Comparison of ENCODE assay signal across 9 cellular contexts in the genomic region with DNA sequence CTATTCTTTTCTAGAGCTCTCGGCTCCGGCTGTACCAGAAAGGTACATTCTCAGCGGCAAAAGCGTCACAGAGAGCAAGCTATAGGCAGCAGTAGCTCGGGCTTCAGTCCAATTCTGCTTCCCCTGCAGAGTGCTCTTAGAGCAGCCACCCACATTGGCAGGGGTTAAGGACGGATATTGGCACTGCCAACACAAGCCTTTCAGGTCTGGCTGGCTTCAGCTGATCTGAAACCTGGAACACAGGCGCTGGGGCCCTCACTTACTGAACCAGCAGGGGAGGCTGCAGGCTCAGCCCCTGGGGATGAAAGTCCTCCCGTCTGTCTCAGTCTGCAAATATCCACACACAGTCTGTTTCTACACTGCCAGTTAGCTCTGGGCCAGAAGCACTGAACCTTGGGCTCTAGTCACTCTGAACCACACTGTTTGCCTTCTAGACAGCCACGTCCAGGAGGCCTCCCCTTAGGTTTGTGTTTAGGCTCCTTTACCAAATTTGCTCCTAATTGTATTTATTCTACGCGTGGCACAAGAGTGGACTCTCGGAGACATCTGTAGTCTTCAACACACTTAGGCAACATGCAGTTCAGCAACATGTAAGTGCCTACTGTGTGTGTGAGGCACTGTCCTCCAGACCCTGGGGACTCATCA. TPM values are rescaled to one million over a fixed set of nuclear protein-coding genes. Genes with fewer than 3 reads are reported as not detected.
DNase-seq lines count a peak whose midpoint lies in the region; ATAC-seq, FAIRE-seq and TF ChIP-seq lines count a peak whose summit lies in the region.
"Had no signal": no experiment of that assay in that cellular context is flagged by ENCODE, and none has a peak within 500 bp of the region (broad histone marks: within the 10 kb centered on the region; RNA-seq: fewer than 3 reads in every experiment).

No MANE protein-coding gene starts in this region.

- no peak overlapping the region for H3K27ac Mint-ChIP-seq in activated CD8-positive, alpha-beta T cell treated with anti-CD3 and anti-CD28 coated beads for 36 hours
- H3K27ac Mint-ChIP-seq in activated CD8-positive, alpha-beta T cell treated with anti-CD3 and anti-CD28 coated beads, Interleukin-2, amount 10 ng/mL, durations not matched to agents 7 days and 5 days = no peak overlapping the region

- DNase-seq in activated CD8-positive, alpha-beta T cell treated with anti-CD3 and anti-CD28 coated beads for 36 hours = no peak
- DNase-seq in activated CD8-positive, alpha-beta T cell treated with anti-CD3 and anti-CD28 coated beads, Interleukin-2, amount 10 ng/mL, durations not matched to agents 7 days and 5 days = no peak
- DNase-seq in K562 (ENCODE audit: extremely low read depth in 1 of 4, low spot score in 3 of 4) (peak in 1 of 4 experiments; percentile 10), kidney (peak; percentile 63), ureter (ENCODE audit: low spot score) (peak; percentile 82), globus pallidus (ENCODE audit: low spot score) (no peak), germinal center (ENCODE audit: low spot score) (no peak), NCI-H345 treated with DMSO at 0.1 percent for 48 hours (lab: John Stamatoyannopoulos, UW; ENCODE audit: unreplicated experiment) (no peak)

- no peak overlapping the region for H3K4me3 ChIP-seq in K562
- H3K4me3 ChIP-seq in kidney (ENCODE audit: low read length in 2 of 2) = no peak overlapping the region

- no TSS peak for BruUV-seq in K562 (replicated peaks; lab: Mats Ljungman, UMichigan)

- H3K9me1 ChIP-seq in K562 (ENCODE audit: control insufficient read depth, insufficient read depth, low read length) = peaks cover 4% of the 10 kb centered on the region

- TF ChIP-seq POLR2A in K562 (conservative IDR thresholded peaks at IDR 0.05) = no peak

- H3K4me1 ChIP-seq in K562 (replicated peaks in 1 of 2; ENCODE audit: control insufficient read depth in 2 of 2, insufficient read depth in 2 of 2, low read length in 2 of 2) = peaks cover 0 to 6% of the 10 kb centered on the region in 2 experiments; a peak in 3 of 5 replicates
- H3K4me1 ChIP-seq in kidney (ENCODE audit: control insufficient read depth in 1 of 2, insufficient read depth in 1 of 2, low read depth in 1 of 2, low read length in 2 of 2) = peaks cover 0 to 18% of the 10 kb centered on the region in 2 donors

- H3K36me3 Mint-ChIP-seq in activated CD8-positive, alpha-beta T cell treated with anti-CD3 and anti-CD28 coated beads for 36 hours (ENCODE audit: low read depth) = peaks cover 6% of the 10 kb centered on the region
- peaks cover 19% of the 10 kb centered on the region for H3K36me3 Mint-ChIP-seq in activated CD8-positive, alpha-beta T cell treated with anti-CD3 and anti-CD28 coated beads, Interleukin-2, amount 10 ng/mL, durations not matched to agents 7 days and 5 days (ENCODE audit: low read depth)

- no peaks in the 10 kb centered on the region for H3K79me2 ChIP-seq in K562 (ENCODE audit: control insufficient read depth, insufficient read depth, low read length)

- H3K36me3 ChIP-seq in K562 (ENCODE audit: control insufficient read depth, insufficient read depth, low read length) (0 out of 3 replicates have a peak, but pooled peaks cover 4% of the 10 kb centered on the region), kidney (ENCODE audit: control insufficient read depth in 1 of 2, insufficient read depth in 2 of 2, low read length in 2 of 2) (no peaks in the 10 kb centered on the region)

- no peaks in the 10 kb centered on the region for H3K27me3 ChIP-seq in K562 (ENCODE audit: control insufficient read depth in 2 of 2, insufficient read depth in 2 of 2, low read length in 2 of 2)

- no peak for TF ChIP-seq EP300 in K562 (IDR thresholded peaks at IDR 0.05; ENCODE audit: low read length)

- no peaks in the 10 kb centered on the region for H4K20me1 ChIP-seq in K562 (replicated peaks; ENCODE audit: control insufficient read depth, insufficient read depth, low read length)

- FAIRE-seq in K562 (lab: Jason Lieb, UNC) (no peak), kidney (lab: Jason Lieb, UNC) (no peak)
- FAIRE-seq: G401.6 had no signal

- H3K9me3 Mint-ChIP-seq in activated CD8-positive, alpha-beta T cell treated with anti-CD3 and anti-CD28 coated beads for 36 hours = no peaks in the 10 kb centered on the region
- H3K9me3 Mint-ChIP-seq in activated CD8-positive, alpha-beta T cell treated with anti-CD3 and anti-CD28 coated beads, Interleukin-2, amount 10 ng/mL, durations not matched to agents 7 days and 5 days (ENCODE audit: insufficient read depth) = no peaks in the 10 kb centered on the region

- no peak for TF ChIP-seq CTCF in activated CD8-positive, alpha-beta T cell treated with anti-CD3 and anti-CD28 coated beads for 36 hours (IDR thresholded peaks at IDR 0.05)
- TF ChIP-seq CTCF in K562 (IDR thresholded peaks at IDR 0.05 in 2 of 3, conservative IDR thresholded peaks at IDR 0.05 in 1 of 3; ENCODE audit: insufficient read depth in 2 of 3, low read depth in 1 of 3, low read length in 3 of 3) (peak; percentile 26 to 36 (median 33); a peak in 2 of 6 replicates), kidney (IDR thresholded peaks at IDR 0.05; ENCODE audit: borderline replicate concordance, extremely low read depth, insufficient read depth) (peak; percentile 49)

- H3K27ac ChIP-seq in K562 (ENCODE audit: extremely low read depth, low read depth, low read length) (no peak overlapping the region), kidney (ENCODE audit: low read depth in 2 of 2, low read length in 2 of 2) (peak overlapping the region in 1 of 2 donors; percentile 0)

- in situ Hi-C loops in K562 (cut with MboI) = no loop called here

- H3K4me1 Mint-ChIP-seq in activated CD8-positive, alpha-beta T cell treated with anti-CD3 and anti-CD28 coated beads for 36 hours (ENCODE audit: low read depth) = peaks cover 18% of the 10 kb centered on the region
- peaks cover 45% of the 10 kb centered on the region for H3K4me1 Mint-ChIP-seq in activated CD8-positive, alpha-beta T cell treated with anti-CD3 and anti-CD28 coated beads, Interleukin-2, amount 10 ng/mL, durations not matched to agents 7 days and 5 days (ENCODE audit: low read depth)

- ATAC-seq in activated CD8-positive, alpha-beta T cell treated with anti-CD3 and anti-CD28 coated beads for 36 hours = peak; percentile 22
- ATAC-seq in activated CD8-positive, alpha-beta T cell treated with anti-CD3 and anti-CD28 coated beads, Interleukin-2, amount 10 ng/mL, durations not matched to agents 7 days and 5 days = no peak
- ATAC-seq in K562 = peak; percentile 69

- H3K9ac ChIP-seq in K562 (ENCODE audit: insufficient read depth in 1 of 2, low read depth in 2 of 2, low read length in 2 of 2) (no peak overlapping the region), kidney (ENCODE audit: low read length in 2 of 2) (no peak overlapping the region)

- H3K9me3 ChIP-seq in K562 (replicated peaks; ENCODE audit: control insufficient read depth, insufficient read depth, low read depth, low read length) = no peaks in the 10 kb centered on the region
- H3K9me3 ChIP-seq in kidney (ENCODE audit: control insufficient read depth in 1 of 2, low read length in 2 of 2) = no peaks in the 10 kb centered on the region

- WGBS in K562 (ENCODE audit: insufficient coverage, low coverage, missing lambda C conversion rate) = 72% methylated on average over 11 of the region's 12 CpGs

- no peak overlapping the region for H3K4me3 Mint-ChIP-seq in activated CD8-positive, alpha-beta T cell treated with anti-CD3 and anti-CD28 coated beads for 36 hours
- no peak overlapping the region for H3K4me3 Mint-ChIP-seq in activated CD8-positive, alpha-beta T cell treated with anti-CD3 and anti-CD28 coated beads, Interleukin-2, amount 10 ng/mL, durations not matched to agents 7 days and 5 days

- H3K4me2 ChIP-seq in K562 (ENCODE audit: insufficient read depth, low read length) = no peak overlapping the region

- H3K27me3 Mint-ChIP-seq in activated CD8-positive, alpha-beta T cell treated with anti-CD3 and anti-CD28 coated beads for 36 hours = no peaks in the 10 kb centered on the region
- H3K27me3 Mint-ChIP-seq in activated CD8-positive, alpha-beta T cell treated with anti-CD3 and anti-CD28 coated beads, Interleukin-2, amount 10 ng/mL, durations not matched to agents 7 days and 5 days (ENCODE audit: low read depth) = no peaks in the 10 kb centered on the region

- CTCF ChIA-PET in activated CD8-positive, alpha-beta T cell treated with anti-CD3 and anti-CD28 coated beads for 36 hours (lab: Charles Lee) = interaction anchor here (1.0 to 3.4 kb wide), 6 partner anchors 13 to 150 kb away, joined by 3 to 13 read pairs (median 3); partner anchors contain the start of gene HIC1
- CTCF ChIA-PET in activated CD8-positive, alpha-beta T cell treated with anti-CD3 and anti-CD28 coated beads, Interleukin-2, amount 10 ng/mL, durations not matched to agents 7 days and 5 days (lab: Charles Lee) = interaction anchor here (0.8 to 10.9 kb wide), 3 partner anchors 10 to 150 kb away, joined by 5 to 89 read pairs (median 14); partner anchors contain the start of gene HIC1
- CTCF ChIA-PET in K562 (lab: Yijun Ruan, JAX; ENCODE audit: low intra/inter-chr PET ratio) = no interaction called here

- H2AFZ ChIP-seq in K562 (ENCODE audit: low read depth, low read length) = no peak overlapping the region

- peak in 1 of 2 experiments; percentile 42; a peak in 2 of 4 replicates for TF ChIP-seq RAD21 in K562 (CRISPR knock-in tag; conservative IDR thresholded peaks at IDR 0.05 in 1 of 2, IDR thresholded peaks at IDR 0.05 in 1 of 2)

- intact Hi-C loops in activated CD8-positive, alpha-beta T cell treated with anti-CD3 and anti-CD28 coated beads for 36 hours (cut with micrococcal nuclease) = no loop called here
- intact Hi-C loops in K562 (cut with micrococcal nuclease) (no loop called here), kidney (cut with DNase I) (no loop called here)

- POLR2A ChIA-PET in activated CD8-positive, alpha-beta T cell treated with anti-CD3 and anti-CD28 coated beads for 36 hours (lab: Charles Lee) = no interaction called here
- POLR2A ChIA-PET in activated CD8-positive, alpha-beta T cell treated with anti-CD3 and anti-CD28 coated beads, Interleukin-2, amount 10 ng/mL, durations not matched to agents 7 days and 5 days (lab: Charles Lee) = interaction anchor here (1.0 to 1.1 kb wide), 3 partner anchors 9 to 33 kb away, joined by 3 to 5 read pairs (median 4); no protein-coding TSS in a partner anchor
- POLR2A ChIA-PET in K562 (lab: Yijun Ruan, JAX) = interaction anchor here (0.8 kb wide), 1 partner anchor 8 kb away, joined by 5 read pairs; no protein-coding TSS in a partner anchor

RNA-seq across cellular contexts. Expression of gene HIC1, which starts 40.1 kb away (rescaled TPM):
- 10 to 100 TPM; 35.1 TPM for total RNA-seq in activated CD8-positive, alpha-beta T cell treated with anti-CD3 and anti-CD28 coated beads for 36 hours
- total RNA-seq in activated CD8-positive, alpha-beta T cell treated with anti-CD3 and anti-CD28 coated beads, Interleukin-2, amount 10 ng/mL, durations not matched to agents 7 days and 5 days = 10 to 100 TPM; 66.8 to 70.8 TPM
- 2.6 and 5.4 TPM in 2 replicates for total RNA-seq in K562 (2011; cell fraction: chromatin; rRNA removed; ENCODE audit: low replicate concordance)
- total RNA-seq in K562 (2011; cell fraction: nucleolus; rRNA removed) = 4.3 and 6.5 TPM in 2 replicates
- 2.3 and 2.4 TPM in 2 replicates for total RNA-seq in K562 (2011; cell fraction: nucleoplasm; rRNA removed)
- 1.9 and 2.8 TPM in 2 replicates for total RNA-seq in K562 (2014; rRNA removed)
- total RNA-seq in K562 (2014; rRNA removed; fragmentation: Illumina TruSeq; extraction: Trizol) = 0.13 and 0.18 TPM in 2 replicates
- total RNA-seq in K562 (2015; rRNA removed; fragmentation: Illumina TruSeq; extraction: Trizol) = 0.18 and 0.41 TPM in 2 replicates
- total RNA-seq in K562 (2021) = 2.3 and 2.5 TPM in 2 replicates
- polyA plus RNA-seq in K562 (2011; rRNA removed) = 0.53 and 0.64 TPM in 2 replicates
- 0.93 and 4.2 TPM in 2 replicates for polyA plus RNA-seq in K562 (2011; cell fraction: cytosol; rRNA removed)
- polyA plus RNA-seq in K562 (2011; cell fraction: nucleus; rRNA removed) = 2.7 and 7.9 TPM in 2 replicates
- polyA plus RNA-seq in K562 (2012) = 0.80 and 0.95 TPM in 2 replicates
- 0.12 and 0.35 TPM in 2 replicates for polyA plus RNA-seq in K562 (2014; fragmentation: Illumina TruSeq; extraction: Trizol)
- under 1 TPM; 0.01 to 0.03 TPM for polyA plus RNA-seq in K562 (2014; fragmentation: Nextera tagmentation; extraction: Ambion mirVana)
- polyA plus RNA-seq in K562 (2014; rRNA removed) = 1.4 and 2.3 TPM in 2 replicates
- 0.21 and 0.46 TPM in 2 replicates for polyA minus RNA-seq in K562 (2011; rRNA and poly(A)+ RNA removed)
- polyA minus RNA-seq in K562 (2011; cell fraction: cytosol; rRNA and poly(A)+ RNA removed) = 1.5 and 2.1 TPM in 2 replicates
- polyA minus RNA-seq in K562 (2011; cell fraction: nucleus; rRNA and poly(A)+ RNA removed) = 2.6 and 2.7 TPM in 2 replicates
- total RNA-seq in kidney = 13.0 TPM
- polyA plus RNA-seq in kidney (ENCODE audit: insufficient read depth, low read depth, low replicate concordance) = 2.7 TPM
- total RNA-seq in ureter = 14.9 TPM

RNA-seq across cellular contexts. Expression of gene OVCA2, which starts 53.2 kb away (rescaled TPM):
- total RNA-seq in activated CD8-positive, alpha-beta T cell treated with anti-CD3 and anti-CD28 coated beads for 36 hours = 10 to 100 TPM; 28.0 to 28.5 TPM
- total RNA-seq in activated CD8-positive, alpha-beta T cell treated with anti-CD3 and anti-CD28 coated beads, Interleukin-2, amount 10 ng/mL, durations not matched to agents 7 days and 5 days = 10 to 100 TPM; 34.9 to 40.1 TPM
- 1.6 and 4.6 TPM in 2 replicates for total RNA-seq in K562 (2011; cell fraction: chromatin; rRNA removed; ENCODE audit: low replicate concordance)
- 6.6 and 9.8 TPM in 2 replicates for total RNA-seq in K562 (2011; cell fraction: nucleolus; rRNA removed)
- total RNA-seq in K562 (2011; cell fraction: nucleoplasm; rRNA removed) = 0.69 and 4.2 TPM in 2 replicates
- total RNA-seq in K562 (2014; rRNA removed) (21.6 and 23.7 TPM in 2 replicates), K562 (2014; rRNA removed; fragmentation: Illumina TruSeq; extraction: Trizol) (9.7 and 12.2 TPM in 2 replicates), K562 (2015; rRNA removed; fragmentation: Illumina TruSeq; extraction: Trizol) (12.2 and 14.1 TPM in 2 replicates), K562 (2021) (15.6 and 21.1 TPM in 2 replicates), kidney (22.9 TPM), ureter (39.5 TPM)
- polyA plus RNA-seq in K562 (2011; rRNA removed) (14.1 and 17.1 TPM in 2 replicates), K562 (2014; fragmentation: Illumina TruSeq; extraction: Trizol) (14.1 and 18.2 TPM in 2 replicates), K562 (2014; fragmentation: Nextera tagmentation; extraction: Ambion mirVana) (1 to 10 TPM; 3.0 to 3.6 TPM), K562 (2014; rRNA removed) (19.7 and 23.4 TPM in 2 replicates), kidney (ENCODE audit: insufficient read depth, low read depth, low replicate concordance) (63.6 TPM)
- 17.7 and 39.3 TPM in 2 replicates for polyA plus RNA-seq in K562 (2011; cell fraction: cytosol; rRNA removed)
- polyA plus RNA-seq in K562 (2011; cell fraction: nucleus; rRNA removed) = 5.4 and 6.8 TPM in 2 replicates
- polyA plus RNA-seq in K562 (2012) = 14.6 and 22.6 TPM in 2 replicates
- 6.3 and 8.5 TPM in 2 replicates for polyA minus RNA-seq in K562 (2011; rRNA and poly(A)+ RNA removed)
- 7.6 and 8.9 TPM in 2 replicates for polyA minus RNA-seq in K562 (2011; cell fraction: cytosol; rRNA and poly(A)+ RNA removed)
- polyA minus RNA-seq in K562 (2011; cell fraction: nucleus; rRNA and poly(A)+ RNA removed) = 1.1 and 1.6 TPM in 2 replicates

Comparison
In these comparisons a context has a peak if more than half of its experiments do, and no peak if none do; other contexts are left out.
1. DNase-seq: peak in kidney (single experiment) and ureter (single experiment); none in activated CD8-positive, alpha-beta T cell treated with anti-CD3 and anti-CD28 coated beads for 36 hours (single experiment), activated CD8-positive, alpha-beta T cell treated with anti-CD3 and anti-CD28 coated beads, Interleukin-2, amount 10 ng/mL, durations not matched to agents 7 days and 5 days (single experiment), globus pallidus (single experiment), germinal center (single experiment) and NCI-H345 treated with DMSO at 0.1 percent for 48 hours (single experiment).